ENCODE assay signal across 1 cellular context in genomic region chr13:114071991-114072390, GRCh38.
TF ChIP-seq lines count a peak whose summit lies in the region.

No MANE protein-coding gene starts in this region.

TF ChIP-seq in H1, 55 proteins besides CTCF, POLR2A, EP300 and RAD21:
- TF ChIP-seq EZH2 (IDR thresholded peaks at IDR 0.05; ENCODE audit: low read depth, low read length, severe bottlenecking): no peak
- no peak for TF ChIP-seq ASH2L (IDR thresholded peaks at IDR 0.05; ENCODE audit: low read length)
- TF ChIP-seq SP2 (IDR thresholded peaks at IDR 0.05; ENCODE audit: low read length): no peak
- TF ChIP-seq MAFK (IDR thresholded peaks at IDR 0.05; ENCODE audit: low read depth, low read length): no peak
- no peak for TF ChIP-seq FOSL1 (IDR thresholded peaks at IDR 0.05; ENCODE audit: insufficient read depth, low read depth, low read length)
- TF ChIP-seq CTBP2 (IDR thresholded peaks at IDR 0.05; ENCODE audit: borderline replicate concordance, insufficient read depth, insufficient read length, low read length): no peak
- no peak for TF ChIP-seq SP1 (IDR thresholded peaks at IDR 0.05; ENCODE audit: low read depth, low read length)
- no peak for TF ChIP-seq ATF3 (IDR thresholded peaks at IDR 0.05; ENCODE audit: insufficient read depth, low read depth, low read length)
- TF ChIP-seq CHD2 (IDR thresholded peaks at IDR 0.05; ENCODE audit: low read length): no peak
- TF ChIP-seq CBX8 (IDR thresholded peaks at IDR 0.05; ENCODE audit: borderline replicate concordance, low read depth, low read length): no peak
- no peak for TF ChIP-seq SAP30 (IDR thresholded peaks at IDR 0.05; ENCODE audit: insufficient read depth, insufficient replicate concordance, low read length)
- TF ChIP-seq ZNF274 (IDR thresholded peaks at IDR 0.05; ENCODE audit: borderline replicate concordance, extremely low read depth, low read length): no peak
- no peak for TF ChIP-seq TBP (IDR thresholded peaks at IDR 0.05; ENCODE audit: low read depth, low read length)
- TF ChIP-seq RFX5 (IDR thresholded peaks at IDR 0.05; ENCODE audit: borderline replicate concordance, low read depth, low read length): no peak
- TF ChIP-seq JUND (IDR thresholded peaks at IDR 0.05; ENCODE audit: low read length): no peak
- no peak for TF ChIP-seq KDM5A (IDR thresholded peaks at IDR 0.05; ENCODE audit: low read length)
